Comparison of ENCODE assay signal across 15 cellular contexts in the genomic region with DNA sequence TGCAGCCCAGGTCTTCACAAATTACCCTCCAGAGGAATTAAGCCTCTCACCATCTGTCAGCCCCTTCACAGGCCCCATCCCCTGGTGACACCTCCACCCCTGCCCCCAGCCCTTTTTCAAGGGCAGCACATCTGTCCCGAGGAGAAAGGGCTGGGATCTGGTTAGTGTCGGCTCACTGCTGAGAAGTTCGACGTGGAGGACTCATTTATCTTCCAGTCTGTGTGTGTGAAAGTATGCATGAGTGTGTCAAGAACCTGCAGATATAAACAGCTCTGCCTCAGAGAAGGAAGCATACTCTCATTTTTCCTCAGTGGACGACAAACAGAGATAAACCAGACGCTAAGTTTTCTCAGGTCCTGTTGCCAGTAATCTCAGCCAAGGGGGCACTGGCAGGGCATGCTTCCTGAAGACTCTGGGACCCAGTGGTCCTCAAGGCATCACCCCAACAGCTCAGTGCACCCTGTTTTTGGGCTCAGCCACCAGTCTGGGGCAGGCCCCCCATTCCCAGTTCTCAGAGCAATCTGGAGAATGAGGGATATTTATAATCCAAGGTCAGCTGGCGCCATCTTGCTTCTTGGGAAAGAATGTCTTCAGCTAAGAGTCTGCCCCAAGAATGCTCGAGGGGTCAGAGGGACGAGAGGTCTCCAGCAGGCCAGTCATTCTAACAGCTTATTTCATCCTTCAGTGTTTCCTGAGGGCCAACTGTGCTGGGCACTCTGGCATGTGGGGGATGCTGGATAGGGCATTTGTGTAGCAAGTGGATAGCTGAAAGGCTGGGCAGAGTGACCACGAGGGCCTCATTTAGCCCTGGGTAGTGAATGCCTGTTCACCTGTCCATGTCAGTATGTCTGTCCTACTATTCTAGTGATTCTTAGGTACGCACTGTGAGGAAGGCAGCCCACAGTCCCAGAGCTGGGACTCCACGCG.
DNase-seq lines count a peak whose midpoint lies in the region; ATAC-seq and TF ChIP-seq lines count a peak whose summit lies in the region.
"Had no signal": no experiment of that assay in that cellular context is flagged by ENCODE, and none has a peak within 500 bp of the region (broad histone marks: within the 10 kb centered on the region; RNA-seq: fewer than 3 reads in every experiment).

No MANE protein-coding gene starts in this region.

- H3K27me3 ChIP-seq in BE2C = no peaks in the 10 kb centered on the region
- H3K27me3 ChIP-seq in esophagus squamous epithelium = no peaks in the 10 kb centered on the region
- H3K27me3 ChIP-seq: body of pancreas, suprapubic skin had no signal

- DNase-seq in BE2C (no peak), NCI-H524 treated with DMSO at 0.1 percent for 48 hours (lab: John Stamatoyannopoulos, UW) (peak; percentile 95), esophagus squamous epithelium (lab: John Stamatoyannopoulos, UW) (no peak), myocyte (ENCODE audit: low read depth) (peak; percentile 59), NCI-H345 (lab: John Stamatoyannopoulos, UW) (no peak), T-helper 9 cell (no peak)
- DNase-seq: activated CD4-positive, alpha-beta memory T cell treated with anti-CD3 and anti-CD28 coated beads for 36 hours; effector memory CD4-positive, alpha-beta T cell; RPMI8226; T-helper 2 cell had no signal

- intact Hi-C loops in esophagus squamous epithelium (cut with DNase I) = no loop called here

- 67 to 86% methylated on average over 12 of the region's 13 CpGs for WGBS in esophagus squamous epithelium, 2 donors

- no peaks in the 10 kb centered on the region for H3K4me1 ChIP-seq in BE2C
- H3K4me1 ChIP-seq in esophagus squamous epithelium = peaks cover 0 to 54% (median 19%) of the 10 kb centered on the region in 3 donors
- H3K4me1 ChIP-seq: suprapubic skin had no signal

- no peak for TF ChIP-seq POLR2A in esophagus squamous epithelium (IDR thresholded peaks at IDR 0.05)

- H3K4me3 ChIP-seq in BE2C (ENCODE audit: low read depth, low read length) = no peak overlapping the region
- no peak overlapping the region for H3K4me3 ChIP-seq in esophagus squamous epithelium
- H3K4me3 ChIP-seq: body of pancreas, skin epidermis, suprapubic skin had no signal

- no peaks in the 10 kb centered on the region for H3K36me3 ChIP-seq in BE2C
- H3K36me3 ChIP-seq in esophagus squamous epithelium = no peaks in the 10 kb centered on the region
- H3K36me3 ChIP-seq: suprapubic skin had no signal

- H3K9me3 ChIP-seq in BE2C = no peaks in the 10 kb centered on the region
- H3K9me3 ChIP-seq in esophagus squamous epithelium = no peaks in the 10 kb centered on the region
- H3K9me3 ChIP-seq: body of pancreas, suprapubic skin had no signal

- ATAC-seq in HG02840 (IDR thresholded peaks at IDR 0.05; ENCODE audit: low FRiP score, unreplicated experiment) = no peak
- no peak for ATAC-seq in HG03520 (IDR thresholded peaks at IDR 0.05; ENCODE audit: unreplicated experiment)
- ATAC-seq: body of pancreas had no signal

- 0 out of 2 replicates have a peak, but pooled peaks have one; percentile 6 for TF ChIP-seq CTCF in BE2C (IDR thresholded peaks at IDR 0.05; ENCODE audit: low read depth, low read length)
- TF ChIP-seq CTCF in esophagus squamous epithelium (IDR thresholded peaks at IDR 0.05) = no peak

- H3K27ac ChIP-seq in esophagus squamous epithelium = peak overlapping the region in 3 of 4 donors; percentile 57 to 76 (median 75)
- H3K27ac ChIP-seq: skin epidermis, suprapubic skin had no signal

Comparison
In these comparisons a context has a peak if more than half of its experiments do, and no peak if none do; other contexts are left out.
1. DNase-seq: peak in NCI-H524 treated with DMSO at 0.1 percent for 48 hours (single experiment) and myocyte (single experiment); none in BE2C (single experiment), esophagus squamous epithelium (single experiment), NCI-H345 (single experiment) and T-helper 9 cell (single experiment).